ENCODE assay signal across 8 cellular contexts in genomic region chr3:105972069-105972468, GRCh38.
"Had no signal": no experiment of that assay in that cellular context is flagged by ENCODE, and none has a peak within 500 bp of the region (broad histone marks: within the 10 kb centered on the region; RNA-seq: fewer than 3 reads in every experiment).

No MANE protein-coding gene starts in this region.

- H3K4me1 Mint-ChIP-seq: IgD-negative memory B cell had no signal

- FAIRE-seq: HepG2, HTR-8/SVneo had no signal

- H3K27ac Mint-ChIP-seq: IgD-negative memory B cell had no signal

- H3K27ac ChIP-seq: HL-60, KMS-11 had no signal

- H3K27me3 Mint-ChIP-seq: IgD-negative memory B cell had no signal

- H3K4me2 ChIP-seq: KMS-11 had no signal

- DNase-seq: IMR-90, KBM-7, KG1 had no signal

- ATAC-seq: HepG2 had no signal

- H3K9ac ChIP-seq: KMS-11 had no signal
